Comparison of ENCODE assay signal across 25 cellular contexts in the genomic region with DNA sequence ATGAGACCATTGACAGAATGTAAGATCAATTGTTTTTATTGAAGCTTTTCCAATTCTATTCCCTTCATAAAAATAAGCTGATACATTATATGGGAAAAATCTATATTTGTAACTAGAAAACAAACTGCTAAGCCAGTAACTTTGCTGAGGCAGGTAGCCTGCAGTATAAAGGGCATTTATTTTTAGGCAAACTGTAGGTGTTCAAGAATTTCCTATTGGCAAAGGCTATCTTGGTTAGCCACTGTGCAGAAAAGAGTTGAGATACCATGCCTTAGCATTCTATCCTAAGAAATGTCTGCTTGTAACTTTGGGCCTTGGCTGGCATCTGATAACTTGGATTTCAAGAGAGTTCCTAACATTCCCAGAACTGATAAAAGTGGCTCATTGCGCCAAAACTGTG. TPM values are rescaled to one million over a fixed set of nuclear protein-coding genes. Genes with fewer than 3 reads are reported as not detected.
"Had no signal": no experiment of that assay in that cellular context is flagged by ENCODE, and none has a peak within 500 bp of the region (broad histone marks: within the 10 kb centered on the region; RNA-seq: fewer than 3 reads in every experiment).

No MANE protein-coding gene starts in this region.

- H3K9me3 ChIP-seq: Peyer's patch had no signal

- H3K27ac ChIP-seq: Peyer's patch, RWPE1 had no signal

- H3K27me3 ChIP-seq: Peyer's patch had no signal

- DNase-seq: activated B cell treated with CpG ODN at 0.5 μM for 24 hours; activated CD4-positive, alpha-beta T cell treated with anti-CD3 and anti-CD28 coated beads for 1 hour; activated CD4-positive, alpha-beta T cell treated with anti-CD3 and anti-CD28 coated beads, Interleukin-2, amount 10 ng/mL, durations not matched to agents 24 days and 14 days; activated CD4-positive, alpha-beta T cell treated with anti-CD3 and anti-CD28 coated beads, Interleukin-2, amount 50 U/mL, for 48 hours; activated CD8-positive, alpha-beta memory T cell treated with anti-CD3 and anti-CD28 coated beads, Interleukin-2, amount 10 ng/mL, durations not matched to agents 7 days and 5 days; activated effector memory CD4-positive, alpha-beta T cell treated with anti-CD3 and anti-CD28 coated beads, Interleukin-2, amount 50 U/mL, for 16 hours; activated naive CD4-positive, alpha-beta T cell treated with Interleukin-2 at 50 U/mL for 16 hours; activated naive CD8-positive, alpha-beta T cell treated with anti-CD3 and anti-CD28 coated beads, Interleukin-2, amount 50 U/mL, for 24 hours; activated T-cell treated with anti-CD3 and anti-CD28 coated beads, Interleukin-2, amount 50 U/mL, for 4 hours; amygdala; IMR-90; Kasumi-1; KBM-7; NCI-H1048; NCI-H146; NCI-H187 treated with DMSO at 0.1 percent for 48 hours; NCI-H2081 treated with DMSO at 0.1 percent for 48 hours; NCI-H446; NCI-H524; Peyer's patch; SHP77 treated with DMSO at 0.1 percent for 48 hours; T-helper 17 cell; T-helper 9 cell had no signal

- H3K36me3 ChIP-seq: Peyer's patch had no signal

- H3K4me3 ChIP-seq: Peyer's patch had no signal

- H3K4me1 ChIP-seq: Peyer's patch had no signal

- ATAC-seq: activated CD8-positive, alpha-beta memory T cell treated with anti-CD3 and anti-CD28 coated beads, Interleukin-2, amount 10 ng/mL, durations not matched to agents 7 days and 5 days; activated naive CD4-positive, alpha-beta T cell treated with anti-CD3 and anti-CD28 coated beads, Interleukin-2, amount 50 U/mL, for 72 hours; activated naive CD8-positive, alpha-beta T cell treated with anti-CD3 and anti-CD28 coated beads, Interleukin-2, amount 50 U/mL, for 24 hours; activated T-cell treated with anti-CD3 and anti-CD28 coated beads, Interleukin-2, amount 50 U/mL, for 4 hours; T-helper 17 cell had no signal

RNA-seq across cellular contexts. Expression of a gene that starts 18.5 kb away (rescaled TPM):
- total RNA-seq: activated B cell treated with CpG ODN at 0.5 μM for 24 hours; activated CD4-positive, alpha-beta T cell treated with anti-CD3 and anti-CD28 coated beads, Interleukin-2, amount 10 ng/mL, durations not matched to agents 24 days and 14 days; activated CD8-positive, alpha-beta memory T cell treated with anti-CD3 and anti-CD28 coated beads, Interleukin-2, amount 10 ng/mL, durations not matched to agents 7 days and 5 days; activated naive CD4-positive, alpha-beta T cell treated with anti-CD3 and anti-CD28 coated beads, Interleukin-2, amount 50 U/mL, for 72 hours; activated T-cell treated with anti-CD3 and anti-CD28 coated beads, Interleukin-2, amount 50 U/mL, for 4 hours; T-helper 17 cell had no signal
